In the genomic region with DNA sequence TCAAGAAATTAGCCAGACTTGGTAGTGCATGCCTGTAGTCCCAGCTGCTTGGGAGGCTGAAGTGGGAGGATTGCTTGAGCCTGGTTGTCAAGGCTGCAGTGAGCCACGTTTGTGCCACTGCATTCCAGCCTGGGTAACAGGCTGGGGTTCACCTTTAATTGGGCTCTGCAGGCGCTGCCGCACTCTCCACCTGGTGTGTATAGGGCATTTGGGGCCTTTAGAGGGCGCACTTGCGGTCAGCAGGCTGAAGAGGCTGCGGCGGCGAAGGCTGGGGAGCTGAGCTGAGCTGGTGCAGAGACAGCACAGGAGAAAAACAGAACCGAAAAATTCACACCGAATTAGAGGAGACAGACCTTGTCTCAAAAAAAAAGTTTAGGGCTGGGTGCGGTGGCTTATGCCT, we compare ENCODE assay signal across 8 cellular contexts. TPM values are rescaled to one million over a fixed set of nuclear protein-coding genes. Genes with fewer than 3 reads are reported as not detected.
DNase-seq lines count a peak whose midpoint lies in the region; ATAC-seq and TF ChIP-seq lines count a peak whose summit lies in the region.

No MANE protein-coding gene starts in this region.

- no TSS peak for BruUV-seq in PC-3 (replicated peaks; lab: Mats Ljungman, UMichigan)

- H3K27me3 ChIP-seq in DOHH2 (ENCODE audit: control insufficient read depth, low read length) = no peaks in the 10 kb centered on the region
- H3K27me3 ChIP-seq in PC-3 (ENCODE audit: low read length) = no peaks in the 10 kb centered on the region

- H3K9me2 ChIP-seq in DOHH2 (replicated peaks; ENCODE audit: control insufficient read depth, low read length) = no peaks in the 10 kb centered on the region
- no peaks in the 10 kb centered on the region for H3K9me2 ChIP-seq in PC-3 (replicated peaks; ENCODE audit: low read length)

- peak; percentile 70 for TF ChIP-seq CTCF in 22Rv1 (IDR thresholded peaks at IDR 0.05)
- peak; percentile 64 for TF ChIP-seq CTCF in DOHH2 (IDR thresholded peaks at IDR 0.05; ENCODE audit: low read depth, low read length, poor library complexity, severe bottlenecking)
- peak; percentile 48 for TF ChIP-seq CTCF in PC-3 (conservative IDR thresholded peaks at IDR 0.05; ENCODE audit: low read depth, low read length)
- TF ChIP-seq CTCF in fibroblast of pulmonary artery (IDR thresholded peaks at IDR 0.05; ENCODE audit: low read length, missing control alignments) = peak; percentile 18

- H3K4me1 ChIP-seq in DOHH2 (ENCODE audit: control insufficient read depth, low read length) (peaks cover 37% of the 10 kb centered on the region), PC-3 (ENCODE audit: insufficient read depth, low read length) (no peaks in the 10 kb centered on the region; the same call in 1 of the 2 replicates)

- CTCF ChIA-PET in PC-3 (lab: Charles Lee) = no interaction called here

- H3K9ac ChIP-seq in PC-3 (ENCODE audit: low read length) = no peak overlapping the region

- POLR2A ChIA-PET in PC-3 (lab: Charles Lee; ENCODE audit: unreplicated experiment) = no interaction called here

- no peak overlapping the region for H3K27ac ChIP-seq in 22Rv1
- no peak overlapping the region for H3K27ac ChIP-seq in DOHH2 (ENCODE audit: low read depth, low read length)
- H3K27ac ChIP-seq in PC-3 (ENCODE audit: low read length) = no peak overlapping the region

- DNase-seq in PC-3 (peak; percentile 7), fibroblast of pulmonary artery (ENCODE audit: low read depth) (no peak), mucosa of gallbladder (ENCODE audit: low spot score) (no peak), kidney tubule cell (ENCODE audit: low spot score) (no peak), NCI-H2081 treated with DMSO at 0.1 percent for 48 hours (lab: John Stamatoyannopoulos, UW) (no peak)

- H3K9me3 ChIP-seq in DOHH2 (ENCODE audit: control insufficient read depth, insufficient read depth, low read length) = no peaks in the 10 kb centered on the region
- H3K9me3 ChIP-seq in PC-3 (ENCODE audit: low read length) = no peaks in the 10 kb centered on the region

- H4K20me1 ChIP-seq in DOHH2 (ENCODE audit: control insufficient read depth, insufficient read depth, low read depth, low read length) (no peaks in the 10 kb centered on the region), PC-3 (ENCODE audit: low read length) (no peaks in the 10 kb centered on the region)

- no peak overlapping the region for H3K4me2 ChIP-seq in DOHH2 (ENCODE audit: low read length)
- no peak overlapping the region for H3K4me2 ChIP-seq in PC-3 (ENCODE audit: low read length)

- intact Hi-C loops in PC-3 (cut with micrococcal nuclease) = no loop called here

- peak; percentile 46; the same call in 1 of the 2 replicates for ATAC-seq in PC-3
- no peak for ATAC-seq in HG02938 (IDR thresholded peaks at IDR 0.05; ENCODE audit: unreplicated experiment)

- H3F3A ChIP-seq in DOHH2 (ENCODE audit: control insufficient read depth, insufficient read depth) (peaks cover 22% of the 10 kb centered on the region), PC-3 (ENCODE audit: low read length, unreplicated experiment) (peaks cover 2% of the 10 kb centered on the region)

- H3K4me3 ChIP-seq in DOHH2 (ENCODE audit: low read length) (no peak overlapping the region), PC-3 (ENCODE audit: low read length) (no peak overlapping the region), fibroblast of pulmonary artery (replicated peaks; ENCODE audit: low read depth, low read length) (no peak overlapping the region)

- H3K79me2 ChIP-seq in DOHH2 (ENCODE audit: control insufficient read depth, low read length) = peaks cover 11% of the 10 kb centered on the region
- H3K79me2 ChIP-seq in PC-3 (ENCODE audit: low read length) = no peaks in the 10 kb centered on the region

- H3K36me3 ChIP-seq in DOHH2 (ENCODE audit: control insufficient read depth, low read length) = peaks cover 51% of the 10 kb centered on the region
- H3K36me3 ChIP-seq in PC-3 (ENCODE audit: low read depth, low read length) = peaks cover 5% of the 10 kb centered on the region; the same call in 1 of the 2 replicates

- H2AFZ ChIP-seq in PC-3 (ENCODE audit: low read length) = no peak overlapping the region

RNA-seq across cellular contexts. Expression of gene CDK7, which starts 31.2 kb away (rescaled TPM):
- 19.9 and 26.6 TPM in 2 replicates for total RNA-seq in PC-3 (2014; rRNA removed)
- 21.1 TPM for total RNA-seq in mucosa of gallbladder

Comparison
In these comparisons a context has a peak if more than half of its experiments do, and no peak if none do; other contexts are left out.
1. CTCF ChIP-seq: peak in every context shown above with its lines; median percentile 70 in 22Rv1; 64 in DOHH2; 48 in PC-3; 18 in fibroblast of pulmonary artery.